8 cellular contexts compared by ENCODE assay signal in genomic region chr19:15124572-15125231, GRCh38. TPM values are rescaled to one million over a fixed set of nuclear protein-coding genes. Genes with fewer than 3 reads are reported as not detected.
DNase-seq lines count a peak whose midpoint lies in the region; ATAC-seq and TF ChIP-seq lines count a peak whose summit lies in the region.

No MANE protein-coding gene starts in this region.

- H3K36me3 ChIP-seq in iPS DF 6.9 (ENCODE audit: control insufficient read depth, insufficient read depth, low read length): peaks cover 12% of the 10 kb centered on the region
- peaks cover 25% of the 10 kb centered on the region for H3K36me3 ChIP-seq in skeletal muscle satellite cell (ENCODE audit: insufficient read depth, low read length)

- H3K4me1 Mint-ChIP-seq in activated naive CD8-positive, alpha-beta T cell treated with anti-CD3 and anti-CD28 coated beads for 36 hours: peaks cover 19% of the 10 kb centered on the region

- peak overlapping the region; percentile 76 for H3K4me3 ChIP-seq in iPS DF 6.9 (ENCODE audit: low read length)
- peak overlapping the region; percentile 93 for H3K4me3 ChIP-seq in skeletal muscle satellite cell (ENCODE audit: low read length)

- H3K9ac ChIP-seq in skeletal muscle satellite cell (ENCODE audit: low read depth, low read length): peak overlapping the region; percentile 92

- H3K27me3 ChIP-seq in iPS DF 6.9 (ENCODE audit: control insufficient read depth, insufficient read depth, low read length): no peaks in the 10 kb centered on the region
- peaks cover 3% of the 10 kb centered on the region for H3K27me3 ChIP-seq in skeletal muscle satellite cell (ENCODE audit: control insufficient read depth, insufficient read depth, low read length)

- DNase-seq in G401 (ENCODE audit: low spot score) (peak; percentile 41), iPS DF 6.9 (ENCODE audit: low read depth, low spot score) (no peak), KG1 (lab: John Stamatoyannopoulos, UW) (no peak), GM10266 (ENCODE audit: extremely low spot score) (no peak)
- no peak for DNase-seq in activated naive CD8-positive, alpha-beta T cell treated with anti-CD3 and anti-CD28 coated beads for 36 hours

- peak overlapping the region; percentile 98 for H3K4me3 Mint-ChIP-seq in activated naive CD8-positive, alpha-beta T cell treated with anti-CD3 and anti-CD28 coated beads for 36 hours

- no peaks in the 10 kb centered on the region for H3K9me3 Mint-ChIP-seq in activated naive CD8-positive, alpha-beta T cell treated with anti-CD3 and anti-CD28 coated beads for 36 hours

- in situ Hi-C loops in G401 (cut with HindIII; ENCODE audit: low sequenced_read_pairs): no loop called here

- H3K4me1 ChIP-seq in iPS DF 6.9 (ENCODE audit: control insufficient read depth, insufficient read depth, low read length): no peaks in the 10 kb centered on the region; the same call in 1 of the 2 replicates
- peaks cover 20% of the 10 kb centered on the region for H3K4me1 ChIP-seq in skeletal muscle satellite cell (ENCODE audit: control insufficient read depth, insufficient read depth, low read length)

- ATAC-seq in HG03378 (IDR thresholded peaks at IDR 0.05; ENCODE audit: unreplicated experiment) (peak; percentile 2), GM19035 (IDR thresholded peaks at IDR 0.05; ENCODE audit: unreplicated experiment) (no peak)

- peak overlapping the region; percentile 100 for H3K27ac Mint-ChIP-seq in activated naive CD8-positive, alpha-beta T cell treated with anti-CD3 and anti-CD28 coated beads for 36 hours

- no peak for TF ChIP-seq CTCF in GM10266 (IDR thresholded peaks at IDR 0.05; ENCODE audit: control insufficient read depth, insufficient read depth, low read depth, missing control alignments)

- H3K4me2 ChIP-seq in skeletal muscle satellite cell (ENCODE audit: low read length): peak overlapping the region; percentile 88

- H3K27ac ChIP-seq in iPS DF 6.9 (ENCODE audit: low read length): no peak overlapping the region

- H3K36me3 Mint-ChIP-seq in activated naive CD8-positive, alpha-beta T cell treated with anti-CD3 and anti-CD28 coated beads for 36 hours: peaks cover 18% of the 10 kb centered on the region

- WGBS in iPS DF 6.9 (ENCODE audit: insufficient coverage, insufficient read length): no CpG with 5 or more reads among the region's 33 CpGs

- H3K27me3 Mint-ChIP-seq in activated naive CD8-positive, alpha-beta T cell treated with anti-CD3 and anti-CD28 coated beads for 36 hours: no peaks in the 10 kb centered on the region

- no peaks in the 10 kb centered on the region for H3K9me3 ChIP-seq in iPS DF 6.9 (ENCODE audit: control insufficient read depth, insufficient read depth, low read length)
- no peaks in the 10 kb centered on the region for H3K9me3 ChIP-seq in skeletal muscle satellite cell (replicated peaks; ENCODE audit: low read length)

RNA-seq across cellular contexts. Expression of gene SYDE1, which starts 17.5 kb away (rescaled TPM):
- total RNA-seq in G401 (2014; rRNA removed; shearing (Covaris generic)): 43.0 and 56.5 TPM in 2 replicates
- total RNA-seq in activated naive CD8-positive, alpha-beta T cell treated with anti-CD3 and anti-CD28 coated beads for 36 hours: 1 to 10 TPM; 1.6 to 2.4 TPM
- 27.6 and 44.3 TPM in 2 replicates for total RNA-seq in skeletal muscle satellite cell (2012; rRNA removed)

RNA-seq across cellular contexts. Expression of gene OR1I1, which starts 42.7 kb away (rescaled TPM):
- not detected in 2 replicates for total RNA-seq in G401 (2014; rRNA removed; shearing (Covaris generic))
- not detected for total RNA-seq in activated naive CD8-positive, alpha-beta T cell treated with anti-CD3 and anti-CD28 coated beads for 36 hours
- total RNA-seq in skeletal muscle satellite cell (2012; rRNA removed): not detected in 2 replicates

Comparison
In these comparisons a context has a peak if more than half of its experiments do, and no peak if none do; other contexts are left out.
1. RNA of gene SYDE1, which starts 17.5 kb away (total RNA-seq): 43.0 to 56.5 TPM in G401; 1.6 to 2.4 TPM in activated naive CD8-positive, alpha-beta T cell treated with anti-CD3 and anti-CD28 coated beads for 36 hours; every median in the first group is over 10 times any median in the second.